ENCODE assay signal across 27 cellular contexts in the genomic region with DNA sequence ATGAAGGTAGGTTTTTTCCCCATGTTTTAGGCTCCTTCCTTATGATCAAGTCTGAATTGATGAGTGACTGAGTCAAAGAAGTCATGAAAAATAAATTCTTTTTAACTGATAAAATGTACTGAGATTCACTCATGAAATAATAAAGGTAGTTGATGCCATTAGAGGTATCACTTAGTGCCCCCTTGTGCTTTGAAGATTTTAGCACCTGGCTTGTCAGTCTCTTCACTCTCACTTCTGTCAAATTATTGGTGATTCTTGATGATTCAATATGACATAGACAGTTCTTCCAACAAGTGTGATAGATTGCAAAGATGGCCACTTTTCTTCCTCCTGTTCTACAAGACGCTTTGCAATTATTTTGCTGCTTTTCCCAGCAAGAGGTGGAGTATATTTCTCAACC. TPM values are rescaled to one million over a fixed set of nuclear protein-coding genes. Genes with fewer than 3 reads are reported as not detected.
"Had no signal": no experiment of that assay in that cellular context is flagged by ENCODE, and none has a peak within 500 bp of the region (broad histone marks: within the 10 kb centered on the region; RNA-seq: fewer than 3 reads in every experiment).

No MANE protein-coding gene starts in this region.

- H3K9ac ChIP-seq: neural progenitor cell had no signal

- H3K27ac ChIP-seq: left ventricle myocardium inferior, neural progenitor cell, neutrophil, right atrium auricular region, right lobe of liver, tibial nerve, upper lobe of left lung, vagina had no signal

- H3K4me2 ChIP-seq: neural progenitor cell, smooth muscle cell had no signal

- DNase-seq: islet precursor cell; left ventricle myocardium inferior; mesendoderm; naive B cell; natural killer cell; nephron progenitor cell; occipital lobe; right lobe of liver; stimulated activated CD4-positive, alpha-beta T cell treated with anti-CD3 and anti-CD28 coated beads, Interleukin-1b, Interleukin-23, amount 100 ng/mL, for 48 hours; stimulated activated CD4-positive, alpha-beta T cell treated with anti-CD3 and anti-CD28 coated beads, Interleukin-2, amount 100 ng/mL, for 48 hours; stimulated activated CD4-positive, alpha-beta T cell treated with anti-CD3 and anti-CD28 coated beads, Interleukin-4, amount 100 ng/mL, for 4 hours; stimulated activated CD8-positive, alpha-beta memory T cell treated with anti-CD3 and anti-CD28 coated beads, Interleukin-4, amount 100 ng/mL, for 48 hours; stimulated activated naive CD4-positive, alpha-beta T cell treated with Interleukin-2 at 50 U/mL for 16 hours; stimulated activated naive CD8-positive, alpha-beta T cell treated with anti-CD3 and anti-CD28 coated beads, Interleukin-15, amount 100 ng/mL, for 72 hours; substantia nigra; upper lobe of left lung had no signal

- H3K36me3 ChIP-seq: left ventricle myocardium inferior, neural progenitor cell, neutrophil, right atrium auricular region, right lobe of liver, tibial nerve, upper lobe of left lung, vagina had no signal

- H2AFZ ChIP-seq: neural progenitor cell had no signal

- H3K27me3 ChIP-seq: vagina had no signal

- H3K9me3 ChIP-seq: left ventricle myocardium inferior, neutrophil, right atrium auricular region, right lobe of liver, upper lobe of left lung, vagina had no signal

- H3K4me3 ChIP-seq: left ventricle myocardium inferior, lung, neural progenitor cell, right atrium auricular region, right lobe of liver, smooth muscle cell, tibial nerve, upper lobe of left lung, vagina had no signal

- H3K4me1 ChIP-seq: neural progenitor cell had no signal

- ATAC-seq: natural killer cell; right lobe of liver; stimulated activated memory B cell treated with anti-CD40 and anti-IgM and Interleukin-4, amounts not matched to agents 10 μg/mL and 1 μg/mL and 100 μg/mL, for 72 hours; stimulated activated naive CD8-positive, alpha-beta T cell treated with anti-CD3 and anti-CD28 coated beads, Interleukin-15, amount 100 ng/mL, for 72 hours had no signal

RNA-seq across cellular contexts. Expression of a gene that starts 4.2 kb away (rescaled TPM):
- total RNA-seq: kidney epithelial cell, natural killer cell had no signal

RNA-seq across cellular contexts. Expression of a gene that starts 50.6 kb away (rescaled TPM):
- total RNA-seq: kidney epithelial cell, mononuclear cell, urinary bladder, vagina had no signal
